ENCODE assay signal across 8 cellular contexts in the genomic region with DNA sequence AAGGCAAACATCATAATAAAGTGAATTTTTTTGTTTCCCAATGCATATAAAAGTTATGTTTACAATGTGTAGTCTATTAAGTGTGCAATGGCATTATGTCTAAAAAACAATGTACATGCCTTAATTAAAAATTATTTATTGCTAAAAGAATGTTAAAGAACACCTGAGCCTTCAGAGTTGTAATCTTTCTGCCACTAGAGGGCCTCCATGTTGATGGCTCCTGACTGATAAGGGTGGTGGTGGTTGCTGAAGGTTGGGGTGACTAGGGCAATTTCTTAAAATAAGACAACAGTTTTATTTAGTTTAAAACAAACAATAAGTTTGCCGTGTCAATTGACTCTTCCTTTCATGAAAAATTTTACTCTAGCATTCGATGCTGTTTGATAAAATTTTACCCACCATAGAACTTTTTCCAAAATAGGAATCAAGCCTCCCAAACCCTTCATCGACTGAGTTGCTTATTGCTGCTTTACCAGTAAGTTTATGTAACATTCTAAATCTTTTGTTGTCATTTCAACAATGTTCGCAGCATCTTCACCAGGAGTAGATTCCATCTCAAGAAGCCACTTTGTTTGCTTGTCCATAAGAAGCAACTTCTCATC. TPM values are rescaled to one million over a fixed set of nuclear protein-coding genes. Genes with fewer than 3 reads are reported as not detected.
A peak's percentile ranks its signal among the peaks of the same experiment; 100 is the strongest.
DNase-seq lines count a peak whose midpoint lies in the region; ATAC-seq, FAIRE-seq and TF ChIP-seq lines count a peak whose summit lies in the region.

No MANE protein-coding gene starts in this region.

- no peak overlapping the region for H3K27ac ChIP-seq in pancreas
- no peak overlapping the region for H3K27ac ChIP-seq in caudate nucleus (ENCODE audit: low read depth, low read length)

- FAIRE-seq in pancreas (lab: Jason Lieb, UNC) = no peak

- H3K36me3 Mint-ChIP-seq in activated CD4-positive, alpha-beta T cell treated with anti-CD3 and anti-CD28 coated beads for 36 hours (ENCODE audit: low read depth) = peaks cover 8% of the 10 kb centered on the region
- H3K36me3 Mint-ChIP-seq in chondrocyte (ENCODE audit: low read depth) = peaks cover 4% of the 10 kb centered on the region

- intact Hi-C loops in activated CD4-positive, alpha-beta T cell treated with anti-CD3 and anti-CD28 coated beads for 36 hours (cut with DNase I, micrococcal nuclease) = loop anchor here (1.0 to 2.0 kb wide), 4 partner anchors 31 to 124 kb away; a partner anchor contains a TSS
- intact Hi-C loops in pancreas (cut with DNase I) = no loop called here

- peak; percentile 65 for ATAC-seq in activated CD4-positive, alpha-beta T cell treated with anti-CD3 and anti-CD28 coated beads for 36 hours
- ATAC-seq in pancreas (peak in 3 of 4 donors; percentile 53 to 67 (median 61)), omental fat pad (ENCODE audit: low FRiP score) (no peak), HG02763 (IDR thresholded peaks at IDR 0.05; ENCODE audit: unreplicated experiment) (no peak)

- WGBS in pancreas, 2 donors = 73% methylated on average over 4 of the region's 4 CpGs

- CTCF ChIA-PET in activated CD4-positive, alpha-beta T cell treated with anti-CD3 and anti-CD28 coated beads for 36 hours (lab: Charles Lee) = interaction anchor here (0.6 to 1.0 kb wide), 5 partner anchors 10 to 124 kb away, joined by 3 to 8 read pairs (median 3); no protein-coding TSS in a partner anchor

- peak; percentile 45 for DNase-seq in activated CD4-positive, alpha-beta T cell treated with anti-CD3 and anti-CD28 coated beads for 36 hours
- no peak for DNase-seq in activated CD4-positive, alpha-beta T cell treated with anti-CD3 and anti-CD28 coated beads for 1 hour
- DNase-seq in NCI-H460 (ENCODE audit: extremely low read depth, low read depth) = peak; percentile 18
- DNase-seq in chondrocyte (ENCODE audit: low spot score) = no peak
- no peak for DNase-seq in pancreas
- DNase-seq in omental fat pad (ENCODE audit: low spot score) = no peak
- DNase-seq in caudate nucleus (lab: John Stamatoyannopoulos, UW) = no peak

- H3K27me3 Mint-ChIP-seq in activated CD4-positive, alpha-beta T cell treated with anti-CD3 and anti-CD28 coated beads for 36 hours = no peaks in the 10 kb centered on the region
- H3K27me3 Mint-ChIP-seq in chondrocyte (ENCODE audit: low read depth) = no peaks in the 10 kb centered on the region

- H3K27ac Mint-ChIP-seq in activated CD4-positive, alpha-beta T cell treated with anti-CD3 and anti-CD28 coated beads for 36 hours = no peak overlapping the region
- no peak overlapping the region for H3K27ac Mint-ChIP-seq in chondrocyte (ENCODE audit: unreplicated experiment)

- no peak overlapping the region for H3K4me3 ChIP-seq in pancreas

- no peaks in the 10 kb centered on the region for H3K9me3 ChIP-seq in pancreas

- TF ChIP-seq CTCF in chondrocyte (IDR thresholded peaks at IDR 0.05) (peak; percentile 76), pancreas (IDR thresholded peaks at IDR 0.05) (peak in 3 of 4 donors; percentile 17 to 48 (median 27)), omental fat pad (IDR thresholded peaks at IDR 0.05) (no peak)

- H3K4me1 Mint-ChIP-seq in activated CD4-positive, alpha-beta T cell treated with anti-CD3 and anti-CD28 coated beads for 36 hours = peaks cover 53% of the 10 kb centered on the region
- peaks cover 44% of the 10 kb centered on the region for H3K4me1 Mint-ChIP-seq in chondrocyte (ENCODE audit: low read depth)

- no peaks in the 10 kb centered on the region for H3K36me3 ChIP-seq in pancreas

- POLR2A ChIA-PET in activated CD4-positive, alpha-beta T cell treated with anti-CD3 and anti-CD28 coated beads for 36 hours (lab: Charles Lee) = no interaction called here

- no peaks in the 10 kb centered on the region for H3K27me3 ChIP-seq in pancreas

- no peak overlapping the region for H3K4me3 Mint-ChIP-seq in activated CD4-positive, alpha-beta T cell treated with anti-CD3 and anti-CD28 coated beads for 36 hours
- H3K4me3 Mint-ChIP-seq in chondrocyte (ENCODE audit: unreplicated experiment) = no peak overlapping the region

- peaks cover 3% of the 10 kb centered on the region for H3K9me3 Mint-ChIP-seq in activated CD4-positive, alpha-beta T cell treated with anti-CD3 and anti-CD28 coated beads for 36 hours (ENCODE audit: low read depth)
- H3K9me3 Mint-ChIP-seq in chondrocyte (ENCODE audit: low read depth) = peaks cover 6% of the 10 kb centered on the region

- H3K4me1 ChIP-seq in pancreas = peaks cover 0 to 5% (median 4%) of the 10 kb centered on the region in 3 donors

RNA-seq across cellular contexts. Expression of a gene that starts 32.3 kb away (rescaled TPM):
- total RNA-seq in activated CD4-positive, alpha-beta T cell treated with anti-CD3 and anti-CD28 coated beads for 36 hours = 10 to 100 TPM; 35.2 to 35.6 TPM
- 39.9 and 41.7 TPM in 2 replicates for total RNA-seq in NCI-H460 (2014; rRNA removed; shearing (Covaris generic))
- 10.3 and 24.4 TPM in 2 replicates for polyA plus RNA-seq in NCI-H460 (2014; cell fraction: nucleus; rRNA removed)
- total RNA-seq in chondrocyte (77.3 to 88.1 TPM (median 79.5 TPM) in 3 replicates), pancreas (10 to 100 TPM; 21.0 to 37.6 (median 24.6) TPM), omental fat pad (10 to 100 TPM; 44.9 to 79.4 (median 52.4) TPM)
- polyA plus RNA-seq in pancreas = 1 to 10 TPM; 4.2 to 6.9 TPM

Comparison
In these comparisons a context has a peak if more than half of its experiments do, and no peak if none do; other contexts are left out.
1. DNase-seq: peak in activated CD4-positive, alpha-beta T cell treated with anti-CD3 and anti-CD28 coated beads for 36 hours (single experiment) and NCI-H460 (single experiment); none in activated CD4-positive, alpha-beta T cell treated with anti-CD3 and anti-CD28 coated beads for 1 hour (single experiment), chondrocyte (single experiment), pancreas (0 of 6), omental fat pad (single experiment) and caudate nucleus (0 of 61).
2. ATAC-seq: peak in activated CD4-positive, alpha-beta T cell treated with anti-CD3 and anti-CD28 coated beads for 36 hours (single experiment) and pancreas (3 of 4); none in omental fat pad (single experiment) and HG02763 (single experiment).
3. CTCF ChIP-seq: peak in chondrocyte (single experiment) and pancreas (3 of 4); none in omental fat pad (0 of 3).
4. intact Hi-C loops: an anchor here in activated CD4-positive, alpha-beta T cell treated with anti-CD3 and anti-CD28 coated beads for 36 hours (1.0 to 2.0 kb wide); none called in pancreas.